In genomic region chr17:72927760-72928159, GRCh38 we compare ENCODE assay signal across 35 cellular contexts.
"Had no signal": no experiment of that assay in that cellular context is flagged by ENCODE, and none has a peak within 500 bp of the region (broad histone marks: within the 10 kb centered on the region; RNA-seq: fewer than 3 reads in every experiment).

No MANE protein-coding gene starts in this region.

- H3K9me3 ChIP-seq: esophagus muscularis mucosa, gastrocnemius medialis, heart right ventricle had no signal

- H3K4me1 ChIP-seq: esophagus muscularis mucosa, foreskin keratinocyte, gastrocnemius medialis, heart right ventricle had no signal

- H3K36me3 Mint-ChIP-seq: WTC11 had no signal

- H3K27me3 ChIP-seq: esophagus muscularis mucosa, foreskin keratinocyte, gastrocnemius medialis, heart right ventricle had no signal

- H3K27me3 Mint-ChIP-seq: activated CD4-positive, alpha-beta T cell treated with anti-CD3 and anti-CD28 coated beads, Interleukin-2, amount 10 ng/mL, durations not matched to agents 7 days and 5 days; activated CD8-positive, alpha-beta T cell treated with anti-CD3 and anti-CD28 coated beads for 36 hours; activated naive CD8-positive, alpha-beta T cell; effector memory CD8-positive, alpha-beta T cell; T-cell had no signal

- H3K27ac Mint-ChIP-seq: activated CD4-positive, alpha-beta T cell treated with anti-CD3 and anti-CD28 coated beads, Interleukin-2, amount 10 ng/mL, durations not matched to agents 7 days and 5 days; activated CD8-positive, alpha-beta T cell treated with anti-CD3 and anti-CD28 coated beads for 36 hours; activated naive CD8-positive, alpha-beta T cell; activated T-helper 1 cell treated with anti-CD3 and anti-CD28 coated beads, Interleukin-12 subunit alpha, Interleukin-12 subunit beta, Interleukin-2, Interleukin-4 antibody, amounts not matched to agents 30 ng/mL and 10 ng/mL and 1 ng/mL, durations not matched to agents 14 hours and 24 hours and 36 hours; activated T-helper 2 cell treated with anti-CD3 and anti-CD28 coated beads, Interferon-gamma antibody, Interleukin-2, Interleukin-4, amounts not matched to agents 10 μg/mL and 5 μg/mL and 100 μg/mL, durations not matched to agents 14 hours and 24 hours and 36 hours; effector memory CD8-positive, alpha-beta T cell; T-cell; T-helper 1 cell treated with Interleukin-12 subunit alpha and Interleukin-12 subunit beta and Interleukin-4 antibody, amounts not matched to agents 30 μg/mL and 1 μg/mL, for 36 hours; WTC11 had no signal

- H3K36me3 ChIP-seq: esophagus muscularis mucosa, gastrocnemius medialis had no signal

- DNase-seq: activated CD4-positive, alpha-beta T cell treated with anti-CD3 and anti-CD28 coated beads for 1 hour; activated CD4-positive, alpha-beta T cell treated with anti-CD3 and anti-CD28 coated beads for 4 hours; activated CD4-positive, alpha-beta T cell treated with anti-CD3 and anti-CD28 coated beads, Interleukin-2, amount 10 ng/mL, durations not matched to agents 7 days and 5 days; activated CD4-positive, alpha-beta T cell treated with anti-CD3 and anti-CD28 coated beads, Interleukin-2, amount 50 U/mL, for 4 hours; activated CD8-positive, alpha-beta memory T cell treated with anti-CD3 and anti-CD28 coated beads for 24 hours; activated CD8-positive, alpha-beta T cell treated with anti-CD3 and anti-CD28 coated beads for 36 hours; activated gamma-delta T cell; activated naive CD4-positive, alpha-beta T cell; activated naive CD4-positive, alpha-beta T cell treated with anti-CD3 and anti-CD28 coated beads, Interleukin-2, amount 50 U/mL, for 16 hours; activated T-cell treated with anti-CD3 and anti-CD28 coated beads, Interleukin-2, amount 50 U/mL, for 1 hour; activated T-cell treated with anti-CD3 and anti-CD28 coated beads, Interleukin-2, amount 50 U/mL, for 48 hours; amniotic stem cell; anterior cingulate cortex; caudate nucleus; cortex of kidney; dermis blood vessel endothelial cell; effector CD4-positive, alpha-beta T cell; effector memory CD8-positive, alpha-beta T cell; erythroblast; foreskin keratinocyte; gastrocnemius medialis; glutamatergic neuron; heart right ventricle; T-cell; T-helper 9 cell had no signal

- H3K4me3 ChIP-seq: esophagus muscularis mucosa, gastrocnemius medialis, heart right ventricle had no signal

- H3K4me3 Mint-ChIP-seq: activated CD4-positive, alpha-beta T cell treated with anti-CD3 and anti-CD28 coated beads, Interleukin-2, amount 10 ng/mL, durations not matched to agents 7 days and 5 days; activated CD8-positive, alpha-beta T cell treated with anti-CD3 and anti-CD28 coated beads for 36 hours; activated naive CD8-positive, alpha-beta T cell; activated T-helper 1 cell treated with anti-CD3 and anti-CD28 coated beads, Interleukin-12 subunit alpha, Interleukin-12 subunit beta, Interleukin-2, Interleukin-4 antibody, amounts not matched to agents 30 ng/mL and 10 ng/mL and 1 ng/mL, durations not matched to agents 14 hours and 24 hours and 36 hours; effector memory CD8-positive, alpha-beta T cell; T-cell; T-helper 1 cell treated with Interleukin-12 subunit alpha and Interleukin-12 subunit beta and Interleukin-4 antibody, amounts not matched to agents 30 μg/mL and 1 μg/mL, for 36 hours; WTC11 had no signal

- H3K9me3 Mint-ChIP-seq: activated CD4-positive, alpha-beta T cell treated with anti-CD3 and anti-CD28 coated beads, Interleukin-2, amount 10 ng/mL, durations not matched to agents 7 days and 5 days; activated CD8-positive, alpha-beta T cell treated with anti-CD3 and anti-CD28 coated beads for 36 hours; activated T-helper 1 cell treated with anti-CD3 and anti-CD28 coated beads, Interleukin-12 subunit alpha, Interleukin-12 subunit beta, Interleukin-2, Interleukin-4 antibody, amounts not matched to agents 30 ng/mL and 10 ng/mL and 1 ng/mL, durations not matched to agents 14 hours and 24 hours and 36 hours; activated T-helper 2 cell treated with anti-CD3 and anti-CD28 coated beads, Interferon-gamma antibody, Interleukin-2, Interleukin-4, amounts not matched to agents 10 μg/mL and 5 μg/mL and 100 μg/mL, durations not matched to agents 14 hours and 24 hours and 36 hours; effector memory CD8-positive, alpha-beta T cell; T-cell; T-helper 1 cell treated with Interleukin-12 subunit alpha and Interleukin-12 subunit beta and Interleukin-4 antibody, amounts not matched to agents 30 μg/mL and 1 μg/mL, for 36 hours had no signal

- H3K27ac ChIP-seq: esophagus muscularis mucosa, foreskin keratinocyte, gastrocnemius medialis, heart right ventricle, VCaP had no signal

- FAIRE-seq: astrocyte, colon, TTC549 had no signal
